In genomic region chr1:197948926-197949899, GRCh38 we compare ENCODE assay signal across 17 cellular contexts. TPM values are rescaled to one million over a fixed set of nuclear protein-coding genes. Genes with fewer than 3 reads are reported as not detected.
A peak's percentile ranks its signal among the peaks of the same experiment; 100 is the strongest.
DNase-seq lines count a peak whose midpoint lies in the region; ATAC-seq and TF ChIP-seq lines count a peak whose summit lies in the region.
"Had no signal": no experiment of that assay in that cellular context is flagged by ENCODE, and none has a peak within 500 bp of the region (broad histone marks: within the 10 kb centered on the region; RNA-seq: fewer than 3 reads in every experiment).

No MANE protein-coding gene starts in this region.

- H3K27me3 ChIP-seq in heart right ventricle = peaks cover 0 to 25% (median 0%) of the 10 kb centered on the region in 7 donors
- H3K27me3 ChIP-seq: BLaER1 treated with 17β-estradiol and CSF1 and Interleukin-3, amounts not matched to agents 10 nM and 100 nM had no signal

- no peak for ATAC-seq in heart right ventricle
- ATAC-seq in GM18517 (IDR thresholded peaks at IDR 0.05; ENCODE audit: unreplicated experiment) = no peak
- ATAC-seq: GM12878, mucosa of descending colon had no signal

- H3K4me3 Mint-ChIP-seq in activated CD4-positive, alpha-beta T cell treated with anti-CD3 and anti-CD28 coated beads, Interleukin-2, amount 10 ng/mL, durations not matched to agents 7 days and 5 days = peak overlapping the region; percentile 10
- peak overlapping the region; percentile 44 for H3K4me3 Mint-ChIP-seq in activated naive CD8-positive, alpha-beta T cell treated with anti-CD3 and anti-CD28 coated beads for 36 hours

- H3K4me3 ChIP-seq in Jurkat, Clone E6-1 (ENCODE audit: low read length) = no peak overlapping the region
- no peak overlapping the region for H3K4me3 ChIP-seq in heart right ventricle
- H3K4me3 ChIP-seq: BLaER1 treated with 17β-estradiol and CSF1 and Interleukin-3, amounts not matched to agents 10 nM and 100 nM; GM12878; mucosa of descending colon had no signal

- no peaks in the 10 kb centered on the region for H3K36me3 ChIP-seq in heart right ventricle
- H3K36me3 ChIP-seq: BLaER1 treated with 17β-estradiol and CSF1 and Interleukin-3, amounts not matched to agents 10 nM and 100 nM had no signal

- H3K4me1 ChIP-seq in heart right ventricle = no peaks in the 10 kb centered on the region
- H3K4me1 ChIP-seq: BLaER1 treated with 17β-estradiol and CSF1 and Interleukin-3, amounts not matched to agents 10 nM and 100 nM had no signal

- no peak for TF ChIP-seq CTCF in heart right ventricle (IDR thresholded peaks at IDR 0.05)

- CTCF ChIA-PET in activated CD4-positive, alpha-beta T cell treated with anti-CD3 and anti-CD28 coated beads, Interleukin-2, amount 10 ng/mL, durations not matched to agents 7 days and 5 days (lab: Charles Lee) = no interaction called here

- POLR2A ChIA-PET in activated CD4-positive, alpha-beta T cell treated with anti-CD3 and anti-CD28 coated beads, Interleukin-2, amount 10 ng/mL, durations not matched to agents 7 days and 5 days (lab: Charles Lee) = no interaction called here

- H3K4me1 Mint-ChIP-seq in activated CD4-positive, alpha-beta T cell treated with anti-CD3 and anti-CD28 coated beads, Interleukin-2, amount 10 ng/mL, durations not matched to agents 7 days and 5 days = peaks cover 24% of the 10 kb centered on the region
- H3K4me1 Mint-ChIP-seq in activated naive CD8-positive, alpha-beta T cell treated with anti-CD3 and anti-CD28 coated beads for 36 hours = peaks cover 24% of the 10 kb centered on the region

- H3K36me3 Mint-ChIP-seq in activated CD4-positive, alpha-beta T cell treated with anti-CD3 and anti-CD28 coated beads, Interleukin-2, amount 10 ng/mL, durations not matched to agents 7 days and 5 days (ENCODE audit: low read depth) = peaks cover 6% of the 10 kb centered on the region
- H3K36me3 Mint-ChIP-seq in activated naive CD8-positive, alpha-beta T cell treated with anti-CD3 and anti-CD28 coated beads for 36 hours = peaks cover 6% of the 10 kb centered on the region

- intact Hi-C loops in heart right ventricle (cut with DNase I) = no loop called here

- 77 to 80% methylated on average over 8 of the region's 8 CpGs for WGBS in heart right ventricle, 2 donors

- no peaks in the 10 kb centered on the region for H3K27me3 Mint-ChIP-seq in activated CD4-positive, alpha-beta T cell treated with anti-CD3 and anti-CD28 coated beads, Interleukin-2, amount 10 ng/mL, durations not matched to agents 7 days and 5 days
- H3K27me3 Mint-ChIP-seq in activated naive CD8-positive, alpha-beta T cell treated with anti-CD3 and anti-CD28 coated beads for 36 hours = no peaks in the 10 kb centered on the region

- H3K9me3 ChIP-seq in heart right ventricle = no peaks in the 10 kb centered on the region
- H3K9me3 ChIP-seq: BLaER1 treated with 17β-estradiol and CSF1 and Interleukin-3, amounts not matched to agents 10 nM and 100 nM; mucosa of descending colon had no signal

- peak overlapping the region; percentile 67 for H3K27ac Mint-ChIP-seq in activated CD4-positive, alpha-beta T cell treated with anti-CD3 and anti-CD28 coated beads, Interleukin-2, amount 10 ng/mL, durations not matched to agents 7 days and 5 days
- H3K27ac Mint-ChIP-seq in activated naive CD8-positive, alpha-beta T cell treated with anti-CD3 and anti-CD28 coated beads for 36 hours = peak overlapping the region; percentile 97

- peaks cover 8% of the 10 kb centered on the region for H3K9me3 Mint-ChIP-seq in activated CD4-positive, alpha-beta T cell treated with anti-CD3 and anti-CD28 coated beads, Interleukin-2, amount 10 ng/mL, durations not matched to agents 7 days and 5 days
- H3K9me3 Mint-ChIP-seq in activated naive CD8-positive, alpha-beta T cell treated with anti-CD3 and anti-CD28 coated beads for 36 hours = peaks cover 4% of the 10 kb centered on the region

- H3K27ac ChIP-seq in heart right ventricle = no peak overlapping the region
- H3K27ac ChIP-seq: BLaER1 treated with 17β-estradiol and CSF1 and Interleukin-3, amounts not matched to agents 10 nM and 100 nM had no signal

- DNase-seq in Jurkat, Clone E6-1 (ENCODE audit: low read depth, low spot score) = peak; percentile 44
- no peak for DNase-seq in activated CD4-positive, alpha-beta T cell treated with anti-CD3 and anti-CD28 coated beads, Interleukin-2, amount 10 ng/mL, durations not matched to agents 7 days and 5 days
- DNase-seq in activated naive CD8-positive, alpha-beta T cell treated with anti-CD3 and anti-CD28 coated beads for 36 hours = peak; percentile 48
- DNase-seq in stimulated activated CD4-positive, alpha-beta T cell treated with anti-CD3 and anti-CD28 coated beads, Interleukin-4, amount 100 ng/mL, for 24 hours = peak; percentile 34
- DNase-seq in mucosa of gallbladder (ENCODE audit: low spot score) (no peak), heart right ventricle (no peak), NCI-H524 treated with DMSO at 0.1 percent for 48 hours (lab: John Stamatoyannopoulos, UW) (no peak)
- DNase-seq: activated gamma-delta T cell, caudate nucleus, KG1, mucosa of descending colon, NCI-H1694 treated with DMSO at 0.1 percent for 48 hours, NCI-H82, T-helper 9 cell had no signal

RNA-seq across cellular contexts. Expression of gene LHX9, which starts 32.0 kb away (rescaled TPM):
- not detected for polyA plus RNA-seq in Jurkat, Clone E6-1 (2012; ENCODE audit: insufficient read depth, insufficient read length)
- total RNA-seq in activated CD4-positive, alpha-beta T cell treated with anti-CD3 and anti-CD28 coated beads, Interleukin-2, amount 10 ng/mL, durations not matched to agents 7 days and 5 days = not detected
- total RNA-seq in activated naive CD8-positive, alpha-beta T cell treated with anti-CD3 and anti-CD28 coated beads for 36 hours = not detected
- total RNA-seq in mucosa of gallbladder (0.32 TPM), heart right ventricle (under 1 TPM in 9 of 10 donors, not detected in 1; 0.09 to 0.38 (median 0.23) TPM)
- under 1 TPM; 0.07 TPM for polyA plus RNA-seq in heart right ventricle
- total RNA-seq: GM12878 had no signal
- polyA plus RNA-seq: GM12878 had no signal

RNA-seq across cellular contexts. Expression of gene C1orf53, which starts 46.8 kb away (rescaled TPM):
- polyA plus RNA-seq in Jurkat, Clone E6-1 (2012; ENCODE audit: insufficient read depth, insufficient read length) = 5.4 TPM
- 1 to 10 TPM; 1.2 to 2.0 TPM for total RNA-seq in activated CD4-positive, alpha-beta T cell treated with anti-CD3 and anti-CD28 coated beads, Interleukin-2, amount 10 ng/mL, durations not matched to agents 7 days and 5 days
- total RNA-seq in activated naive CD8-positive, alpha-beta T cell treated with anti-CD3 and anti-CD28 coated beads for 36 hours = under 1 TPM; 0.54 to 0.95 TPM
- total RNA-seq in mucosa of gallbladder (6.4 TPM), heart right ventricle (10 to 100 TPM in 1 of 10 donors, 1 to 10 TPM in 9; 2.9 to 10.7 (median 5.9) TPM)
- polyA plus RNA-seq in heart right ventricle = 1 to 10 TPM; 3.6 to 7.8 TPM

Comparison
In these comparisons a context has a peak if more than half of its experiments do, and no peak if none do; other contexts are left out.
1. DNase-seq: peak in Jurkat, Clone E6-1 (single experiment), activated naive CD8-positive, alpha-beta T cell treated with anti-CD3 and anti-CD28 coated beads for 36 hours (single experiment) and stimulated activated CD4-positive, alpha-beta T cell treated with anti-CD3 and anti-CD28 coated beads, Interleukin-4, amount 100 ng/mL, for 24 hours (single experiment); none in activated CD4-positive, alpha-beta T cell treated with anti-CD3 and anti-CD28 coated beads, Interleukin-2, amount 10 ng/mL, durations not matched to agents 7 days and 5 days (single experiment), mucosa of gallbladder (single experiment), heart right ventricle (0 of 2) and NCI-H524 treated with DMSO at 0.1 percent for 48 hours (single experiment).